1 cellular context compared by ENCODE assay signal in genomic region chr16:73067671-73068545, GRCh38.
TF ChIP-seq lines count a peak whose summit lies in the region.

No MANE protein-coding gene starts in this region.

TF ChIP-seq in HEK293, 187 proteins besides CTCF, POLR2A, EP300 and RAD21 (continued from another document):
- TF ChIP-seq ZNF704 (tag by site-specific recombination; IDR thresholded peaks at IDR 0.05) (no peak), ZNF132 (tag by site-specific recombination; IDR thresholded peaks at IDR 0.05; ENCODE audit: borderline replicate concordance) (no peak), ZNF280C (tag by site-specific recombination; IDR thresholded peaks at IDR 0.05) (no peak), ZNF501 (tag by site-specific recombination; IDR thresholded peaks at IDR 0.05) (no peak), ZBTB17 (tag by site-specific recombination; IDR thresholded peaks at IDR 0.05) (no peak), ZNF580 (tag by site-specific recombination; IDR thresholded peaks at IDR 0.05) (0 out of 2 replicates have a peak, but pooled peaks have one; percentile 42)
